Comparison of ENCODE assay signal across 12 cellular contexts in the genomic region with DNA sequence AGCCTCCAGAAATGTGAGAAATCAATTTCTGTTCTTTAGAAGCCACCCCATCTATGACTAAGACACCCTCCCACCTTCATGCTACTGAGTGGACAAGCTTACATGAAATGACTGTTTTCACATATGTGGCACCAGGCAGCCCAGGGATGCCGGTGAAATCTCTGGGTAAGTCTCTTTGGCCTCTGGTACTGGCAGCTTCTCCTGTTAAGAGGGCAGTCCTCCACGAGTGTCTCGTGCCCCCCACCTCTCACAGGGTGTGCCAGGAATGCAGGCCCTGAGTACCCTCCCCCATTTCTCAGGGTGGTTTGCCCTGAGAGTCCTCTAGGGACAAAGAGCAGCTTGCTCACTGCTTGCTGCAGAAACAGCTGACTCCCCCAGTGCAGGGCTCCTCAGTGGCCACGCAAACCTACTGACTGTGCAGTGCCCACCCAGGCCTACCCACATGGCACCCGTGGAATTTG. TPM values are rescaled to one million over a fixed set of nuclear protein-coding genes. Genes with fewer than 3 reads are reported as not detected.
DNase-seq lines count a peak whose midpoint lies in the region; ATAC-seq and TF ChIP-seq lines count a peak whose summit lies in the region.
"Had no signal": no experiment of that assay in that cellular context is flagged by ENCODE, and none has a peak within 500 bp of the region (broad histone marks: within the 10 kb centered on the region; RNA-seq: fewer than 3 reads in every experiment).

No MANE protein-coding gene starts in this region.

- H3K27me3 Mint-ChIP-seq in activated CD4-positive, alpha-beta T cell treated with anti-CD3 and anti-CD28 coated beads, Interleukin-2, amount 10 ng/mL, durations not matched to agents 24 days and 14 days, result no peaks in the 10 kb centered on the region
- no peaks in the 10 kb centered on the region for H3K27me3 Mint-ChIP-seq in IgD-negative memory B cell
- H3K27me3 Mint-ChIP-seq in dendritic cell treated with granulocyte-macrophage colony-stimulating factor and Interleukin-4, amounts not matched to agents 40 ng/mL and 50 ng/mL, for 4 days, result peaks cover 15% of the 10 kb centered on the region

- POLR2A ChIA-PET in GM10248 (lab: Yijun Ruan, JAX), result interaction anchor here (1.3 kb wide), 1 partner anchor 27 kb away, joined by 3 read pairs; a partner anchor contains a TSS

- peak overlapping the region; percentile 93 for H3K4me3 Mint-ChIP-seq in activated CD4-positive, alpha-beta T cell treated with anti-CD3 and anti-CD28 coated beads, Interleukin-2, amount 10 ng/mL, durations not matched to agents 24 days and 14 days
- H3K4me3 Mint-ChIP-seq in IgD-negative memory B cell, result peak overlapping the region; percentile 16 to 95 (median 66)
- peak overlapping the region; percentile 56 for H3K4me3 Mint-ChIP-seq in dendritic cell treated with granulocyte-macrophage colony-stimulating factor and Interleukin-4, amounts not matched to agents 40 ng/mL and 50 ng/mL, for 4 days

- peaks cover 8% of the 10 kb centered on the region for H3K9me3 Mint-ChIP-seq in activated CD4-positive, alpha-beta T cell treated with anti-CD3 and anti-CD28 coated beads, Interleukin-2, amount 10 ng/mL, durations not matched to agents 24 days and 14 days
- H3K9me3 Mint-ChIP-seq in IgD-negative memory B cell, result peaks cover 0 to 3% (median 0%) of the 10 kb centered on the region in 3 donors
- no peaks in the 10 kb centered on the region for H3K9me3 Mint-ChIP-seq in dendritic cell treated with granulocyte-macrophage colony-stimulating factor and Interleukin-4, amounts not matched to agents 40 ng/mL and 50 ng/mL, for 4 days

- CTCF ChIA-PET in GM10248 (lab: Yijun Ruan, JAX), result interaction anchor here (1.0 to 5.3 kb wide), 5 partner anchors 11 to 35 kb away, joined by 3 to 40 read pairs (median 4); a partner anchor contains a TSS

- peaks cover 33 to 91% (median 67%) of the 10 kb centered on the region in 6 donors for H3K4me1 ChIP-seq in spleen

- WGBS in spleen, 5 donors, result 49 to 75% (median 70%) methylated on average over 4 to 5 of the region's 5 CpGs

- no peak for TF ChIP-seq CTCF in spleen (IDR thresholded peaks at IDR 0.05 in 8 of 11, conservative IDR thresholded peaks at IDR 0.05 in 3 of 11)
- no peak for TF ChIP-seq CTCF in GM10248 (IDR thresholded peaks at IDR 0.05; ENCODE audit: control extremely low read depth, extremely low read depth, low read depth, missing control alignments)

- peak overlapping the region; percentile 95 for H3K27ac Mint-ChIP-seq in activated CD4-positive, alpha-beta T cell treated with anti-CD3 and anti-CD28 coated beads, Interleukin-2, amount 10 ng/mL, durations not matched to agents 24 days and 14 days
- peak overlapping the region; percentile 93 to 100 (median 98) for H3K27ac Mint-ChIP-seq in IgD-negative memory B cell
- peak overlapping the region; percentile 56 for H3K27ac Mint-ChIP-seq in dendritic cell treated with granulocyte-macrophage colony-stimulating factor and Interleukin-4, amounts not matched to agents 40 ng/mL and 50 ng/mL, for 4 days

- no peak overlapping the region for H3K4me3 ChIP-seq in spleen

- no peak for DNase-seq in activated CD4-positive, alpha-beta T cell treated with anti-CD3 and anti-CD28 coated beads, Interleukin-2, amount 10 ng/mL, durations not matched to agents 24 days and 14 days
- DNase-seq in activated CD4-positive, alpha-beta T cell treated with anti-CD3 and anti-CD28 coated beads for 1 hour, result no peak
- DNase-seq in spleen, result peak; percentile 78
- no peak for DNase-seq in GM10248 (ENCODE audit: extremely low spot score)
- DNase-seq in NCI-H1417 (lab: John Stamatoyannopoulos, UW), result no peak
- DNase-seq: retina had no signal

- peaks cover 0 to 7% (median 0%) of the 10 kb centered on the region in 7 donors for H3K27me3 ChIP-seq in spleen (replicated peaks in 1 of 7)

- H3K36me3 ChIP-seq in spleen, result peaks cover 0 to 2% (median 0%) of the 10 kb centered on the region in 6 donors

- ATAC-seq in HG03439 (IDR thresholded peaks at IDR 0.05; ENCODE audit: unreplicated experiment), result no peak

- intact Hi-C loops in activated CD4-positive, alpha-beta T cell treated with anti-CD3 and anti-CD28 coated beads, Interleukin-2, amount 10 ng/mL, durations not matched to agents 24 days and 14 days (cut with micrococcal nuclease), result loop anchor here (10.0 kb wide), 1 partner anchor 289 kb away; no protein-coding TSS in a partner anchor
- intact Hi-C loops in dendritic cell treated with granulocyte-macrophage colony-stimulating factor and Interleukin-4, amounts not matched to agents 40 ng/mL and 50 ng/mL, for 4 days (cut with micrococcal nuclease), result no loop called here
- intact Hi-C loops in spleen (cut with DNase I; ENCODE audit: low total_unique reads), result no loop called here

- peak overlapping the region in 7 of 8 donors; percentile 95 to 100 (median 99) for H3K27ac ChIP-seq in spleen

- peaks cover 57% of the 10 kb centered on the region for H3K4me1 Mint-ChIP-seq in activated CD4-positive, alpha-beta T cell treated with anti-CD3 and anti-CD28 coated beads, Interleukin-2, amount 10 ng/mL, durations not matched to agents 24 days and 14 days
- peaks cover 37 to 46% (median 41%) of the 10 kb centered on the region in 3 donors for H3K4me1 Mint-ChIP-seq in IgD-negative memory B cell
- H3K4me1 Mint-ChIP-seq in dendritic cell treated with granulocyte-macrophage colony-stimulating factor and Interleukin-4, amounts not matched to agents 40 ng/mL and 50 ng/mL, for 4 days (ENCODE audit: low read depth), result peaks cover 81% of the 10 kb centered on the region

- no peaks in the 10 kb centered on the region for H3K9me3 ChIP-seq in spleen

- TF ChIP-seq POLR2A in spleen (IDR thresholded peaks at IDR 0.05), result no peak

- peaks cover 13% of the 10 kb centered on the region for H3K36me3 Mint-ChIP-seq in activated CD4-positive, alpha-beta T cell treated with anti-CD3 and anti-CD28 coated beads, Interleukin-2, amount 10 ng/mL, durations not matched to agents 24 days and 14 days (ENCODE audit: low read depth)
- H3K36me3 Mint-ChIP-seq in IgD-negative memory B cell, result peaks cover 9% of the 10 kb centered on the region
- peaks cover 28% of the 10 kb centered on the region for H3K36me3 Mint-ChIP-seq in dendritic cell treated with granulocyte-macrophage colony-stimulating factor and Interleukin-4, amounts not matched to agents 40 ng/mL and 50 ng/mL, for 4 days (ENCODE audit: low read depth)

RNA-seq across cellular contexts. Expression of a gene that starts 3.2 kb away (rescaled TPM):
- 42.3 and 43.5 TPM in 2 replicates for total RNA-seq in activated CD4-positive, alpha-beta T cell treated with anti-CD3 and anti-CD28 coated beads, Interleukin-2, amount 10 ng/mL, durations not matched to agents 24 days and 14 days
- polyA plus RNA-seq in IgD-negative memory B cell (20.3 TPM), spleen (10 to 100 TPM; 10.7 to 29.0 (median 13.2) TPM)
- total RNA-seq in spleen, result 10 to 100 TPM; 21.9 to 43.0 (median 26.7) TPM

RNA-seq across cellular contexts. Expression of a gene that starts 27.2 kb away (rescaled TPM):
- 207 and 209 TPM in 2 replicates for total RNA-seq in activated CD4-positive, alpha-beta T cell treated with anti-CD3 and anti-CD28 coated beads, Interleukin-2, amount 10 ng/mL, durations not matched to agents 24 days and 14 days
- polyA plus RNA-seq in IgD-negative memory B cell, result 63.3 TPM
- 100 to 1,000 TPM; 146 to 203 (median 190) TPM for total RNA-seq in spleen
- 100 to 1,000 TPM; 167 to 366 (median 302) TPM for polyA plus RNA-seq in spleen

RNA-seq across cellular contexts. Expression of a gene that starts 49.5 kb away (rescaled TPM):
- 0.54 and 0.83 TPM in 2 replicates for total RNA-seq in activated CD4-positive, alpha-beta T cell treated with anti-CD3 and anti-CD28 coated beads, Interleukin-2, amount 10 ng/mL, durations not matched to agents 24 days and 14 days
- polyA plus RNA-seq in IgD-negative memory B cell, result 5.8 TPM
- 1 to 10 TPM in 6 of 7 donors, not detected in 1; 1.9 to 4.6 (median 3.5) TPM for total RNA-seq in spleen
- polyA plus RNA-seq in spleen, result 1 to 10 TPM; 2.5 to 6.4 (median 2.9) TPM

RNA-seq across cellular contexts. Expression of a gene that starts 53.3 kb away (rescaled TPM):
- total RNA-seq in activated CD4-positive, alpha-beta T cell treated with anti-CD3 and anti-CD28 coated beads, Interleukin-2, amount 10 ng/mL, durations not matched to agents 24 days and 14 days, result not detected in 2 replicates
- polyA plus RNA-seq in IgD-negative memory B cell (not detected), spleen (under 1 TPM in 1 of 3 donors, not detected in 2; 0.36 TPM)
- under 1 TPM in 4 of 7 donors, not detected in 3; 0.36 to 0.54 (median 0.42) TPM for total RNA-seq in spleen
- total RNA-seq: IMR-90; T-helper 2 cell treated with Interferon-gamma antibody and Interleukin-4, amounts not matched to agents 100 ng/mL and 5 ng/mL, for 36 hours had no signal
- polyA plus RNA-seq: IMR-90, liver had no signal

RNA-seq across cellular contexts. Expression of a gene that starts 57.0 kb away (rescaled TPM):
- 55.2 and 56.7 TPM in 2 replicates for total RNA-seq in activated CD4-positive, alpha-beta T cell treated with anti-CD3 and anti-CD28 coated beads, Interleukin-2, amount 10 ng/mL, durations not matched to agents 24 days and 14 days
- polyA plus RNA-seq in IgD-negative memory B cell, result 19.4 TPM
- 10 to 100 TPM; 34.9 to 49.5 (median 47.6) TPM for total RNA-seq in spleen
- 10 to 100 TPM; 13.8 to 30.6 (median 14.0) TPM for polyA plus RNA-seq in spleen
